In the genomic region with DNA sequence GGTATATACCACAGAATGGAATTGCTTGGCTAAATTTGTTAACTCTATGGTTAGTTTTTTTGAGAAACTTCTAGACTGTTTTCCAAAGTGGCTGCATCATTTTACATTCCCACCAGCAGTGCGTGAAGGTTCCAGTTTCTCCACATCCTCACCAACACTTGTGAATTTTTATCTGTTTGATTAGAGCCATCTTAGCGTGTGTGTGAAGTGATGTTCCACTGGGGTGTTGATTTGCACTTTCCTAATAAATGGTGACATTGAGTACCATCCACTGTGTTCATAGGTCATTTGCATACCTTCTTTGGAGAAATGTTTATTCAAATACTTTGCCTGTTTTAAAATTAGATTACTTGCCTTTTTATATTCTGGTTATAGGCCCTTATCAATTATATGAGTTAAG, we compare ENCODE assay signal across 24 cellular contexts.
"Had no signal": no experiment of that assay in that cellular context is flagged by ENCODE, and none has a peak within 500 bp of the region (broad histone marks: within the 10 kb centered on the region; RNA-seq: fewer than 3 reads in every experiment).

No MANE protein-coding gene starts in this region.

- H3K4me3 ChIP-seq: lower lobe of right lung, pancreas, prostate gland, right lobe of liver, smooth muscle cell, stomach, testis, thyroid gland, transverse colon, upper lobe of left lung, vagina had no signal

- H3K4me1 ChIP-seq: lower lobe of right lung, prostate gland, right lobe of liver, stomach, testis, thyroid gland, transverse colon, upper lobe of left lung, vagina had no signal

- H3K36me3 ChIP-seq: lower lobe of right lung, pancreas, prostate gland, right lobe of liver, stomach, thyroid gland, transverse colon, upper lobe of left lung, vagina had no signal

- H3K27me3 ChIP-seq: pancreas, right lobe of liver, stomach, testis, thyroid gland, transverse colon, upper lobe of left lung, vagina had no signal

- ATAC-seq: lower lobe of right lung; naive thymus-derived CD8-positive, alpha-beta T cell; pancreas; right lobe of liver; stimulated activated naive B cell treated with anti-CD40 and anti-IgM and Interleukin-4, amounts not matched to agents 10 μg/mL and 1 μg/mL and 100 μg/mL, for 72 hours; stimulated activated naive CD8-positive, alpha-beta T cell treated with anti-CD3 and anti-CD28 coated beads, Interleukin-15, Interleukin-2, amounts not matched to agents 100 U/mL and 50 U/mL, for 24 hours had no signal

- DNase-seq: hypothalamus; immature natural killer cell; kidney; lower lobe of right lung; mammary epithelial cell; mesenchymal stem cell; naive thymus-derived CD8-positive, alpha-beta T cell; nucleus accumbens; pancreas; posterior cingulate gyrus; retina; right lobe of liver; stimulated activated CD4-positive, alpha-beta T cell treated with anti-CD3 and anti-CD28 coated beads, Interleukin-1b, Interleukin-23, amount 100 ng/mL, for 48 hours; stimulated activated CD4-positive, alpha-beta T cell treated with anti-CD3 and anti-CD28 coated beads, Interleukin-2, amount 100 ng/mL, for 48 hours; stimulated activated naive B cell treated with anti-CD40 and anti-IgM and Interleukin-4, amounts not matched to agents 10 μg/mL and 1 μg/mL and 100 μg/mL, for 72 hours; stimulated activated naive CD8-positive, alpha-beta T cell treated with anti-CD3 and anti-CD28 coated beads, Interleukin-15, Interleukin-2, amounts not matched to agents 100 U/mL and 50 U/mL, for 24 hours; stomach; testis; thyroid gland; transverse colon; upper lobe of left lung had no signal

- H3K9me3 ChIP-seq: pancreas, prostate gland, right lobe of liver, testis, thyroid gland, transverse colon, vagina had no signal

- H3K27ac ChIP-seq: lower lobe of right lung, pancreas, prostate gland, right lobe of liver, stomach, testis, thyroid gland, transverse colon, upper lobe of left lung, vagina had no signal
